In genomic region chr6:167140589-167141474, GRCh38 we compare ENCODE assay signal across 1 cellular context.
A peak's percentile ranks its signal among the peaks of the same experiment; 100 is the strongest.
TF ChIP-seq lines count a peak whose summit lies in the region.

No MANE protein-coding gene starts in this region.

TF ChIP-seq in HepG2, 621 proteins besides CTCF, POLR2A, EP300 and RAD21 (continued from another document and continues in another):
- TF ChIP-seq ARID4A (CRISPR knock-in tag; IDR thresholded peaks at IDR 0.05; ENCODE audit: borderline replicate concordance) (0 out of 2 replicates have a peak, but pooled peaks have one; percentile 41), SIN3A (IDR thresholded peaks at IDR 0.05; ENCODE audit: borderline replicate concordance, low read depth, low read length) (peak; percentile 62; the same call in 1 of the 2 replicates), NR2F2 (IDR thresholded peaks at IDR 0.05; ENCODE audit: borderline replicate concordance, low read depth) (peak; percentile 48; the same call in 1 of the 2 replicates), STAT6 (CRISPR knock-in tag; IDR thresholded peaks at IDR 0.05; ENCODE audit: borderline replicate concordance) (0 out of 2 replicates have a peak, but pooled peaks have one; percentile 29), MZF1 (CRISPR knock-in tag; IDR thresholded peaks at IDR 0.05; ENCODE audit: borderline replicate concordance) (no peak), CREB1 (IDR thresholded peaks at IDR 0.05) (peak; percentile 44; the same call in 1 of the 2 replicates), CREB1 (CRISPR knock-in tag; IDR thresholded peaks at IDR 0.05) (no peak), ZNF670 (CRISPR knock-in tag; IDR thresholded peaks at IDR 0.05; ENCODE audit: borderline replicate concordance) (peak; percentile 74; the same call in 1 of the 2 replicates), FOXO1 (CRISPR knock-in tag; IDR thresholded peaks at IDR 0.05) (peak; percentile 66; the same call in 1 of the 2 replicates), IRF2 (CRISPR knock-in tag; IDR thresholded peaks at IDR 0.05) (peak; percentile 61; the same call in 1 of the 2 replicates), RARA (CRISPR knock-in tag; IDR thresholded peaks at IDR 0.05) (peak; percentile 66), SKIL (CRISPR knock-in tag; IDR thresholded peaks at IDR 0.05; ENCODE audit: borderline replicate concordance) (0 out of 2 replicates have a peak, but pooled peaks have one; percentile 48), RXRA (CRISPR knock-in tag; IDR thresholded peaks at IDR 0.05) (peak; percentile 36; the same call in 1 of the 2 replicates), XBP1 (CRISPR knock-in tag; IDR thresholded peaks at IDR 0.05) (no peak), HOXA3 (CRISPR knock-in tag; IDR thresholded peaks at IDR 0.05) (peak; percentile 58), NR2F1 (CRISPR knock-in tag; IDR thresholded peaks at IDR 0.05) (peak in 1 of 2 experiments; percentile 42; a peak in 1 of 4 replicates), ZFY (CRISPR knock-in tag; IDR thresholded peaks at IDR 0.05) (peak; percentile 19; the same call in 1 of the 2 replicates), AKAP8 (CRISPR knock-in tag; IDR thresholded peaks at IDR 0.05) (no peak), JUND (CRISPR knock-in tag; IDR thresholded peaks at IDR 0.05) (peak; percentile 85), GRHL1 (CRISPR knock-in tag; conservative IDR thresholded peaks at IDR 0.05) (no peak), PHF8 (CRISPR knock-in tag; IDR thresholded peaks at IDR 0.05) (no peak), MTA1 (CRISPR knock-in tag; IDR thresholded peaks at IDR 0.05; ENCODE audit: borderline replicate concordance) (peak; percentile 88; the same call in 1 of the 2 replicates), NFIC (IDR thresholded peaks at IDR 0.05; ENCODE audit: low read length) (no peak), ZNF280D (CRISPR knock-in tag; IDR thresholded peaks at IDR 0.05) (0 out of 2 replicates have a peak, but pooled peaks have one; percentile 26), FOSL1 (CRISPR knock-in tag; IDR thresholded peaks at IDR 0.05; ENCODE audit: borderline replicate concordance) (peak; percentile 66; the same call in 1 of the 2 replicates), GATAD1 (CRISPR knock-in tag; IDR thresholded peaks at IDR 0.05) (0 out of 2 replicates have a peak, but pooled peaks have one; percentile 23), ZNF839 (CRISPR knock-in tag; IDR thresholded peaks at IDR 0.05; ENCODE audit: borderline replicate concordance) (0 out of 2 replicates have a peak, but pooled peaks have one; percentile 51), STAG1 (CRISPR knock-in tag; IDR thresholded peaks at IDR 0.05) (peak; percentile 17), ZNF3 (CRISPR knock-in tag; IDR thresholded peaks at IDR 0.05) (no peak), ZNF878 (CRISPR knock-in tag; IDR thresholded peaks at IDR 0.05) (no peak), ZNF879 (CRISPR knock-in tag; IDR thresholded peaks at IDR 0.05) (no peak), PRDM4 (CRISPR knock-in tag; IDR thresholded peaks at IDR 0.05; ENCODE audit: borderline replicate concordance) (no peak), ETV5 (CRISPR knock-in tag; IDR thresholded peaks at IDR 0.05; ENCODE audit: borderline replicate concordance) (peak; percentile 9; the same call in 1 of the 2 replicates), IKZF1 (IDR thresholded peaks at IDR 0.05) (no peak), ERF (CRISPR knock-in tag; IDR thresholded peaks at IDR 0.05) (peak; percentile 44; the same call in 1 of the 2 replicates)
